8 cellular contexts compared by ENCODE assay signal in genomic region chr6:45422541-45423110, GRCh38. TPM values are rescaled to one million over a fixed set of nuclear protein-coding genes. Genes with fewer than 3 reads are reported as not detected.
DNase-seq lines count a peak whose midpoint lies in the region; ATAC-seq and TF ChIP-seq lines count a peak whose summit lies in the region.

No MANE protein-coding gene starts in this region.

- H3K9me3 Mint-ChIP-seq in activated T-helper 1 cell treated with anti-CD3 and anti-CD28 coated beads, Interleukin-12 subunit alpha, Interleukin-12 subunit beta, Interleukin-2, Interleukin-4 antibody, amounts not matched to agents 30 ng/mL and 10 ng/mL and 1 ng/mL, durations not matched to agents 14 hours and 24 hours and 36 hours: no peaks in the 10 kb centered on the region

- peak overlapping the region; percentile 97 for H3K4me3 Mint-ChIP-seq in activated T-helper 1 cell treated with anti-CD3 and anti-CD28 coated beads, Interleukin-12 subunit alpha, Interleukin-12 subunit beta, Interleukin-2, Interleukin-4 antibody, amounts not matched to agents 30 ng/mL and 10 ng/mL and 1 ng/mL, durations not matched to agents 14 hours and 24 hours and 36 hours

- ATAC-seq in HG02588 (IDR thresholded peaks at IDR 0.05; ENCODE audit: unreplicated experiment) (no peak), HG03039 (IDR thresholded peaks at IDR 0.05; ENCODE audit: unreplicated experiment) (no peak), GM21423 (IDR thresholded peaks at IDR 0.05; ENCODE audit: unreplicated experiment) (no peak)

- peaks cover 41 to 43% of the 10 kb centered on the region in 2 experiments for H3K4me1 ChIP-seq in neutrophil (ENCODE audit: control insufficient read depth in 1 of 2, insufficient read depth in 1 of 2, low read depth in 1 of 2, low read length in 1 of 2)

- H3K36me3 ChIP-seq in neutrophil: no peaks in the 10 kb centered on the region

- H3K27me3 ChIP-seq in neutrophil: peaks cover 23% of the 10 kb centered on the region

- H3K36me3 Mint-ChIP-seq in activated T-helper 1 cell treated with anti-CD3 and anti-CD28 coated beads, Interleukin-12 subunit alpha, Interleukin-12 subunit beta, Interleukin-2, Interleukin-4 antibody, amounts not matched to agents 30 ng/mL and 10 ng/mL and 1 ng/mL, durations not matched to agents 14 hours and 24 hours and 36 hours (ENCODE audit: low read depth): peaks cover 2% of the 10 kb centered on the region

- peaks cover 26% of the 10 kb centered on the region for H3K27me3 Mint-ChIP-seq in activated T-helper 1 cell treated with anti-CD3 and anti-CD28 coated beads, Interleukin-12 subunit alpha, Interleukin-12 subunit beta, Interleukin-2, Interleukin-4 antibody, amounts not matched to agents 30 ng/mL and 10 ng/mL and 1 ng/mL, durations not matched to agents 14 hours and 24 hours and 36 hours (ENCODE audit: insufficient read depth)

- no peak for TF ChIP-seq CTCF in foreskin fibroblast (IDR thresholded peaks at IDR 0.05; ENCODE audit: low read depth, low read length)
- no peak for TF ChIP-seq CTCF in neutrophil (IDR thresholded peaks at IDR 0.05)

- DNase-seq in ELR (ENCODE audit: low read depth) (peak; percentile 69), NCI-H526 (lab: John Stamatoyannopoulos, UW) (peak; percentile 63 to 74), foreskin fibroblast (peak; percentile 41 to 75)
- peak; percentile 45 for DNase-seq in activated T-helper 1 cell treated with anti-CD3 and anti-CD28 coated beads, Interleukin-12 subunit alpha, Interleukin-12 subunit beta, Interleukin-2, Interleukin-4 antibody, amounts not matched to agents 30 ng/mL and 10 ng/mL and 1 ng/mL, durations not matched to agents 14 hours and 24 hours and 36 hours (ENCODE audit: low spot score)

- no peaks in the 10 kb centered on the region for H3K9me3 ChIP-seq in neutrophil

- intact Hi-C loops in activated T-helper 1 cell treated with anti-CD3 and anti-CD28 coated beads, Interleukin-12 subunit alpha, Interleukin-12 subunit beta, Interleukin-2, Interleukin-4 antibody, amounts not matched to agents 30 ng/mL and 10 ng/mL and 1 ng/mL, durations not matched to agents 14 hours and 24 hours and 36 hours (cut with micrococcal nuclease): loop anchor here (1.0 to 10.0 kb wide), 10 partner anchors 55 to 780 kb away; partner anchors contain the start of gene ENPP5

- H3K27ac Mint-ChIP-seq in activated T-helper 1 cell treated with anti-CD3 and anti-CD28 coated beads, Interleukin-12 subunit alpha, Interleukin-12 subunit beta, Interleukin-2, Interleukin-4 antibody, amounts not matched to agents 30 ng/mL and 10 ng/mL and 1 ng/mL, durations not matched to agents 14 hours and 24 hours and 36 hours: peak overlapping the region; percentile 97

- H3K27ac ChIP-seq in neutrophil: peak overlapping the region; percentile 87

- H3K4me1 Mint-ChIP-seq in activated T-helper 1 cell treated with anti-CD3 and anti-CD28 coated beads, Interleukin-12 subunit alpha, Interleukin-12 subunit beta, Interleukin-2, Interleukin-4 antibody, amounts not matched to agents 30 ng/mL and 10 ng/mL and 1 ng/mL, durations not matched to agents 14 hours and 24 hours and 36 hours (ENCODE audit: low read depth): peaks cover 34% of the 10 kb centered on the region

- peak overlapping the region; percentile 81 to 96 for H3K4me3 ChIP-seq in foreskin fibroblast (ENCODE audit: low read depth in 1 of 2, low read length in 2 of 2)
- peak overlapping the region; percentile 73 to 84 for H3K4me3 ChIP-seq in neutrophil (ENCODE audit: low read depth in 1 of 2, low read length in 1 of 2)

RNA-seq across cellular contexts. Expression of gene SUPT3H, which starts 44.9 kb away (rescaled TPM):
- 11.0 and 11.7 TPM in 2 replicates for total RNA-seq in activated T-helper 1 cell treated with anti-CD3 and anti-CD28 coated beads, Interleukin-12 subunit alpha, Interleukin-12 subunit beta, Interleukin-2, Interleukin-4 antibody, amounts not matched to agents 30 ng/mL and 10 ng/mL and 1 ng/mL, durations not matched to agents 14 hours and 24 hours and 36 hours
